ENCODE assay signal across 8 cellular contexts in the genomic region with DNA sequence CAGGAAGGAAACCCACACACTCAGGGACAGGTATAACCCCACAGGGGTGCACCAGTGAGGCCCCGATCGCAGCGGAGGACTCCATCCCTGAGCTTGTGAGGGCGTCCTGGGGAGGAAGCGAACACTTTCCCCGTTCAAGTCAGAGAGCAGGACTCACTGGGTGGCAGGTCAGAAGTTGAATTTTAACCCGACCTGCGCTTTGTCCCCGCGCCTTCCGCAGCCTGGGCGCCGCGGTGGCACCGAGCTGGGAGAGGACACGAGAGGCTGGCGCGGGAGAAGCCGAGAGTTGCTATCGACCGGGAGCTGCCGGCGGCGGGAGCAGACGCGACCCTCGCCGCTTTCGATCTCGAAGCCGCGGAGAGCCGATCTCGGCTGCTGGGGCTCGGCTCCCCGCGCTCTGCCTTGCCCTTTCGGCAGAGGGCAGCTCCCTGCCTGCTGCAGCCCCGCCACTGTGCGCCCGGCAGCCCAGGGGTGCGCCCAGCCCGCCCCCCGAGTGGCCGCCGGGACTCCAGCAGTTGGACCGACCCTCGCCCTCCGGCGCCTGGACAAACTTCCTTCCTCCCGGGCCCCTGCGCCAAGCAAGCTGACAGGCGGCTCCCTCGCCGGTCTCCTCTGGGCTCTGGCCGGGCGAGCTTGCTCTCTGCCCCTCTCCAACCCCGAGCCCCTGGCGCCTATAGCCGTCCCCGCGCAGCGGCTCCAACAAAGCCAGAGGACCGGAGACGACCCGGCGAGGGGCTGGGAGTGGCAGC. TPM values are rescaled to one million over a fixed set of nuclear protein-coding genes. Genes with fewer than 3 reads are reported as not detected.
DNase-seq lines count a peak whose midpoint lies in the region; ATAC-seq and TF ChIP-seq lines count a peak whose summit lies in the region.

No MANE protein-coding gene starts in this region.

- H3K36me3 ChIP-seq in Peyer's patch: no peaks in the 10 kb centered on the region
- no peaks in the 10 kb centered on the region for H3K36me3 ChIP-seq in esophagus squamous epithelium
- H3K36me3 ChIP-seq in mucosa of rectum (ENCODE audit: control insufficient read depth in 2 of 2, insufficient read depth in 2 of 2, low read length in 2 of 2): no peaks in the 10 kb centered on the region
- H3K36me3 ChIP-seq in CD4-positive, alpha-beta memory T cell (ENCODE audit: insufficient read depth, low read length): no peaks in the 10 kb centered on the region

- no peaks in the 10 kb centered on the region for H3K36me3 Mint-ChIP-seq in CD4-positive, alpha-beta memory T cell

- ATAC-seq in HG03103 (IDR thresholded peaks at IDR 0.05; ENCODE audit: low read depth, unreplicated experiment): peak; percentile 47

- H3K4me3 ChIP-seq in Peyer's patch: peak overlapping the region; percentile 38 to 93 (median 68)
- peak overlapping the region; percentile 31 to 77 (median 58) for H3K4me3 ChIP-seq in esophagus squamous epithelium
- H3K4me3 ChIP-seq in mucosa of rectum (ENCODE audit: low read length in 2 of 2): peak overlapping the region; percentile 65 to 73
- H3K4me3 ChIP-seq in CD4-positive, alpha-beta memory T cell (ENCODE audit: low read length in 2 of 2): no peak overlapping the region

- TF ChIP-seq CTCF in Peyer's patch (IDR thresholded peaks at IDR 0.05) (no peak), esophagus squamous epithelium (IDR thresholded peaks at IDR 0.05) (no peak)

- intact Hi-C loops in esophagus squamous epithelium (cut with DNase I): no loop called here
- intact Hi-C loops in CD4-positive, alpha-beta memory T cell (cut with micrococcal nuclease): no loop called here

- H3K27ac ChIP-seq in Peyer's patch: peak overlapping the region; percentile 53 to 88 (median 76)
- H3K27ac ChIP-seq in esophagus squamous epithelium: peak overlapping the region; percentile 60 to 83 (median 78)
- peak overlapping the region; percentile 15 to 32 for H3K27ac ChIP-seq in mucosa of rectum (ENCODE audit: low read depth in 2 of 2, low read length in 2 of 2)
- H3K27ac ChIP-seq in CD4-positive, alpha-beta memory T cell (ENCODE audit: low read depth, low read length): no peak overlapping the region

- H3K9me3 Mint-ChIP-seq in CD4-positive, alpha-beta memory T cell: peaks cover 0 to 9% (median 4%) of the 10 kb centered on the region in 8 donors

- no peaks in the 10 kb centered on the region for H3K4me1 Mint-ChIP-seq in CD4-positive, alpha-beta memory T cell

- DNase-seq in Caki2 (ENCODE audit: low read depth): peak; percentile 87
- peak in 2 of 3 donors; percentile 63 to 79 for DNase-seq in Peyer's patch
- DNase-seq in esophagus squamous epithelium (lab: John Stamatoyannopoulos, UW): no peak
- DNase-seq in CD4-positive, alpha-beta memory T cell: no peak
- DNase-seq in stimulated activated CD4-positive, alpha-beta T cell treated with anti-CD3 and anti-CD28 coated beads, Interleukin-2, amount 100 ng/mL, for 48 hours: no peak

- in situ Hi-C loops in Caki2 (cut with HindIII; ENCODE audit: low pct_unique_long_range_greater_than_20kb, low sequenced_read_pairs): no loop called here

- H3K9ac ChIP-seq in mucosa of rectum (ENCODE audit: low read depth in 1 of 2, low read length in 2 of 2): peak overlapping the region in 1 of 2 donors; percentile 53

- H3K9me3 ChIP-seq in Peyer's patch: no peaks in the 10 kb centered on the region
- H3K9me3 ChIP-seq in esophagus squamous epithelium: no peaks in the 10 kb centered on the region
- no peaks in the 10 kb centered on the region for H3K9me3 ChIP-seq in mucosa of rectum (ENCODE audit: control insufficient read depth in 2 of 2, low read length in 2 of 2)
- H3K9me3 ChIP-seq in CD4-positive, alpha-beta memory T cell (ENCODE audit: control insufficient read depth in 1 of 2, low read length in 2 of 2): no peaks in the 10 kb centered on the region

- H3K27me3 ChIP-seq in Peyer's patch: no peaks in the 10 kb centered on the region
- H3K27me3 ChIP-seq in esophagus squamous epithelium: peaks cover 0 to 44% (median 4%) of the 10 kb centered on the region in 4 donors
- H3K27me3 ChIP-seq in mucosa of rectum (ENCODE audit: control insufficient read depth in 2 of 2, insufficient read depth in 2 of 2, low read length in 2 of 2): peaks cover 6 to 15% of the 10 kb centered on the region in 2 donors
- H3K27me3 ChIP-seq in CD4-positive, alpha-beta memory T cell (ENCODE audit: insufficient read depth, low read length): no peaks in the 10 kb centered on the region

- CTCF ChIA-PET in CD4-positive, alpha-beta memory T cell (lab: Charles Lee; ENCODE audit: partially characterized antibody): no interaction called here

- H3K27me3 Mint-ChIP-seq in CD4-positive, alpha-beta memory T cell: peaks cover 3 to 7% of the 10 kb centered on the region in 2 donors

- peak; percentile 37 for TF ChIP-seq POLR2A in GM19193 (IDR thresholded peaks at IDR 0.05; ENCODE audit: extremely low read depth, insufficient read depth, insufficient read length)
- peak; percentile 59 to 64 for TF ChIP-seq POLR2A in Peyer's patch (IDR thresholded peaks at IDR 0.05)
- TF ChIP-seq POLR2A in esophagus squamous epithelium (IDR thresholded peaks at IDR 0.05): no peak

- H3K4me1 ChIP-seq in Peyer's patch: no peaks in the 10 kb centered on the region
- H3K4me1 ChIP-seq in esophagus squamous epithelium: peaks cover 0 to 20% (median 12%) of the 10 kb centered on the region in 3 donors
- peaks cover 0 to 2% of the 10 kb centered on the region in 2 donors for H3K4me1 ChIP-seq in mucosa of rectum (ENCODE audit: control insufficient read depth in 2 of 2, insufficient read depth in 2 of 2, low read length in 2 of 2)
- no peaks in the 10 kb centered on the region for H3K4me1 ChIP-seq in CD4-positive, alpha-beta memory T cell (ENCODE audit: insufficient read depth, low read length)

- H3K4me3 Mint-ChIP-seq in CD4-positive, alpha-beta memory T cell: no peak overlapping the region

- 5% methylated on average over 11 of the region's 67 CpGs; no CpG with 5 or more reads in 1 of the 2 donors for WGBS in esophagus squamous epithelium, 2 donors

- H3K27ac Mint-ChIP-seq in CD4-positive, alpha-beta memory T cell: peak overlapping the region in 1 of 7 donors; percentile 24

- POLR2A ChIA-PET in CD4-positive, alpha-beta memory T cell (lab: Charles Lee; ENCODE audit: partially characterized antibody): no interaction called here

RNA-seq across cellular contexts. Expression of a gene that starts 0.9 kb away (rescaled TPM):
- 10.5 and 20.9 TPM in 2 replicates for total RNA-seq in Caki2 (2014; rRNA removed; shearing (Covaris generic); ENCODE audit: low replicate concordance)
- total RNA-seq in Peyer's patch: 10 to 100 TPM in 3 of 4 donors, 1 to 10 TPM in 1; 5.0 to 28.2 (median 20.7) TPM
- total RNA-seq in esophagus squamous epithelium: 1 to 10 TPM in 1 of 4 donors, under 1 TPM in 3; 0.49 to 2.7 (median 0.74) TPM
- total RNA-seq in CD4-positive, alpha-beta memory T cell: not detected
- polyA plus RNA-seq in CD4-positive, alpha-beta memory T cell: not detected

Comparison
In these comparisons a context has a peak if more than half of its experiments do, and no peak if none do; other contexts are left out.
1. DNase-seq: peak in Caki2 (single experiment) and Peyer's patch (2 of 3); none in esophagus squamous epithelium (single experiment), CD4-positive, alpha-beta memory T cell (0 of 5) and stimulated activated CD4-positive, alpha-beta T cell treated with anti-CD3 and anti-CD28 coated beads, Interleukin-2, amount 100 ng/mL, for 48 hours (0 of 2).
2. POLR2A ChIP-seq: peak in GM19193 (single experiment) and Peyer's patch (2 of 2); none in esophagus squamous epithelium (0 of 4).
3. H3K4me3 ChIP-seq: peak in Peyer's patch (4 of 4), esophagus squamous epithelium (4 of 4) and mucosa of rectum (2 of 2); none in CD4-positive, alpha-beta memory T cell (0 of 2).